Comparison of ENCODE assay signal across 14 cellular contexts in genomic region chr1:31773861-31774260, GRCh38. TPM values are rescaled to one million over a fixed set of nuclear protein-coding genes. Genes with fewer than 3 reads are reported as not detected.
A peak's percentile ranks its signal among the peaks of the same experiment; 100 is the strongest.
DNase-seq lines count a peak whose midpoint lies in the region; ATAC-seq and TF ChIP-seq lines count a peak whose summit lies in the region.
"Had no signal": no experiment of that assay in that cellular context is flagged by ENCODE, and none has a peak within 500 bp of the region (broad histone marks: within the 10 kb centered on the region; RNA-seq: fewer than 3 reads in every experiment).

No MANE protein-coding gene starts in this region.

- H3K27me3 ChIP-seq in CD4-positive, alpha-beta T cell (ENCODE audit: control insufficient read depth, insufficient read depth, low read length), result peaks cover 22% of the 10 kb centered on the region

- no peaks in the 10 kb centered on the region for H3K9me3 Mint-ChIP-seq in activated CD4-positive, alpha-beta memory T cell treated with anti-CD3 and anti-CD28 coated beads for 36 hours
- no peaks in the 10 kb centered on the region for H3K9me3 Mint-ChIP-seq in activated CD4-positive, alpha-beta memory T cell treated with anti-CD3 and anti-CD28 coated beads, Interleukin-2, amount 10 ng/mL, durations not matched to agents 7 days and 5 days
- H3K9me3 Mint-ChIP-seq in CD4-positive, alpha-beta T cell, result no peaks in the 10 kb centered on the region
- H3K9me3 Mint-ChIP-seq in activated T-helper 17 cell treated with anti-CD3 and anti-CD28 coated beads, Interleukin-2, amount 50 U/mL, for 72 hours, result no peaks in the 10 kb centered on the region
- H3K9me3 Mint-ChIP-seq in stimulated activated effector memory CD8-positive, alpha-beta T cell treated with anti-CD3 and anti-CD28 coated beads, Interleukin-12 subunit alpha, Interleukin-12 subunit beta, amount 100 ng/mL, for 72 hours, result no peaks in the 10 kb centered on the region

- peaks cover 52% of the 10 kb centered on the region for H3K4me1 Mint-ChIP-seq in activated CD4-positive, alpha-beta memory T cell treated with anti-CD3 and anti-CD28 coated beads for 36 hours (ENCODE audit: low read depth)
- peaks cover 43% of the 10 kb centered on the region for H3K4me1 Mint-ChIP-seq in activated CD4-positive, alpha-beta memory T cell treated with anti-CD3 and anti-CD28 coated beads, Interleukin-2, amount 10 ng/mL, durations not matched to agents 7 days and 5 days
- peaks cover 42% of the 10 kb centered on the region for H3K4me1 Mint-ChIP-seq in CD4-positive, alpha-beta T cell (ENCODE audit: low read depth)
- peaks cover 35% of the 10 kb centered on the region for H3K4me1 Mint-ChIP-seq in activated T-helper 17 cell treated with anti-CD3 and anti-CD28 coated beads, Interleukin-2, amount 50 U/mL, for 72 hours
- peaks cover 60% of the 10 kb centered on the region for H3K4me1 Mint-ChIP-seq in stimulated activated effector memory CD8-positive, alpha-beta T cell treated with anti-CD3 and anti-CD28 coated beads, Interleukin-12 subunit alpha, Interleukin-12 subunit beta, amount 100 ng/mL, for 72 hours

- intact Hi-C loops in activated CD4-positive, alpha-beta memory T cell treated with anti-CD3 and anti-CD28 coated beads for 36 hours (cut with micrococcal nuclease), result no loop called here
- intact Hi-C loops in CD4-positive, alpha-beta T cell (cut with DNase I, micrococcal nuclease), result no loop called here

- H3K27ac ChIP-seq in CD4-positive, alpha-beta T cell (ENCODE audit: low read depth, low read length), result no peak overlapping the region
- no peak overlapping the region for H3K27ac ChIP-seq in coronary artery
- H3K27ac ChIP-seq: BLaER1 treated with 17β-estradiol and CSF1 and Interleukin-3, amounts not matched to agents 10 nM and 100 nM; GM23248 had no signal

- TF ChIP-seq CTCF in CD4-positive, alpha-beta T cell (IDR thresholded peaks at IDR 0.05), result no peak
- no peak for TF ChIP-seq CTCF in coronary artery (IDR thresholded peaks at IDR 0.05)

- H3K36me3 Mint-ChIP-seq in activated CD4-positive, alpha-beta memory T cell treated with anti-CD3 and anti-CD28 coated beads for 36 hours, result no peaks in the 10 kb centered on the region
- H3K36me3 Mint-ChIP-seq in activated CD4-positive, alpha-beta memory T cell treated with anti-CD3 and anti-CD28 coated beads, Interleukin-2, amount 10 ng/mL, durations not matched to agents 7 days and 5 days (ENCODE audit: low read depth), result no peaks in the 10 kb centered on the region
- H3K36me3 Mint-ChIP-seq in CD4-positive, alpha-beta T cell (ENCODE audit: low read depth), result no peaks in the 10 kb centered on the region
- H3K36me3 Mint-ChIP-seq in activated T-helper 17 cell treated with anti-CD3 and anti-CD28 coated beads, Interleukin-2, amount 50 U/mL, for 72 hours (ENCODE audit: low read depth), result peaks cover 6% of the 10 kb centered on the region
- H3K36me3 Mint-ChIP-seq in stimulated activated effector memory CD8-positive, alpha-beta T cell treated with anti-CD3 and anti-CD28 coated beads, Interleukin-12 subunit alpha, Interleukin-12 subunit beta, amount 100 ng/mL, for 72 hours, result peaks cover 6% of the 10 kb centered on the region
- H3K36me3 Mint-ChIP-seq: CD8-positive, alpha-beta memory T cell had no signal

- H3K27me3 Mint-ChIP-seq in activated CD4-positive, alpha-beta memory T cell treated with anti-CD3 and anti-CD28 coated beads for 36 hours, result peaks cover 28% of the 10 kb centered on the region
- peaks cover 54% of the 10 kb centered on the region for H3K27me3 Mint-ChIP-seq in activated CD4-positive, alpha-beta memory T cell treated with anti-CD3 and anti-CD28 coated beads, Interleukin-2, amount 10 ng/mL, durations not matched to agents 7 days and 5 days
- peaks cover 41% of the 10 kb centered on the region for H3K27me3 Mint-ChIP-seq in CD4-positive, alpha-beta T cell
- H3K27me3 Mint-ChIP-seq in activated T-helper 17 cell treated with anti-CD3 and anti-CD28 coated beads, Interleukin-2, amount 50 U/mL, for 72 hours, result peaks cover 31% of the 10 kb centered on the region

- no peak overlapping the region for H3K27ac Mint-ChIP-seq in activated CD4-positive, alpha-beta memory T cell treated with anti-CD3 and anti-CD28 coated beads for 36 hours
- no peak overlapping the region for H3K27ac Mint-ChIP-seq in activated CD4-positive, alpha-beta memory T cell treated with anti-CD3 and anti-CD28 coated beads, Interleukin-2, amount 10 ng/mL, durations not matched to agents 7 days and 5 days
- H3K27ac Mint-ChIP-seq in CD4-positive, alpha-beta T cell, result no peak overlapping the region
- H3K27ac Mint-ChIP-seq in activated T-helper 17 cell treated with anti-CD3 and anti-CD28 coated beads, Interleukin-2, amount 50 U/mL, for 72 hours, result peak overlapping the region; percentile 53
- H3K27ac Mint-ChIP-seq in stimulated activated effector memory CD8-positive, alpha-beta T cell treated with anti-CD3 and anti-CD28 coated beads, Interleukin-12 subunit alpha, Interleukin-12 subunit beta, amount 100 ng/mL, for 72 hours, result no peak overlapping the region

- peak; percentile 53 for DNase-seq in activated CD4-positive, alpha-beta memory T cell treated with anti-CD3 and anti-CD28 coated beads for 36 hours
- DNase-seq in activated CD4-positive, alpha-beta memory T cell treated with anti-CD3 and anti-CD28 coated beads, Interleukin-2, amount 10 ng/mL, durations not matched to agents 7 days and 5 days, result no peak
- DNase-seq in CD4-positive, alpha-beta T cell, result no peak
- no peak for DNase-seq in stimulated activated effector memory CD8-positive, alpha-beta T cell treated with anti-CD3 and anti-CD28 coated beads, Interleukin-12 subunit alpha, Interleukin-12 subunit beta, amount 100 ng/mL, for 72 hours (ENCODE audit: low spot score in 2 of 2)
- DNase-seq in pons (ENCODE audit: low spot score), result no peak
- DNase-seq in coronary artery (ENCODE audit: low spot score), result no peak
- DNase-seq: 8988T; CD8-positive, alpha-beta memory T cell; COR-L47; GM23248 had no signal

- H3K4me3 ChIP-seq in coronary artery, result no peak overlapping the region
- H3K4me3 ChIP-seq: BLaER1 treated with 17β-estradiol and CSF1 and Interleukin-3, amounts not matched to agents 10 nM and 100 nM; GM23248; HAP-1 had no signal

- CTCF ChIA-PET in activated CD4-positive, alpha-beta memory T cell treated with anti-CD3 and anti-CD28 coated beads for 36 hours (lab: Charles Lee), result interaction anchor here (0.6 kb wide), 1 partner anchor 778 kb away, joined by 3 read pairs; no protein-coding TSS in a partner anchor
- CTCF ChIA-PET in activated CD4-positive, alpha-beta memory T cell treated with anti-CD3 and anti-CD28 coated beads, Interleukin-2, amount 10 ng/mL, durations not matched to agents 7 days and 5 days (lab: Charles Lee), result no interaction called here
- CTCF ChIA-PET in CD4-positive, alpha-beta T cell (lab: Charles Lee), result interaction anchor here (0.7 to 1.4 kb wide), 2 partner anchors 11 to 15 kb away, joined by 3 to 4 read pairs; no protein-coding TSS in a partner anchor

- no peaks in the 10 kb centered on the region for H3K9me3 ChIP-seq in CD4-positive, alpha-beta T cell (ENCODE audit: control insufficient read depth, low read length)
- H3K9me3 ChIP-seq: BLaER1 treated with 17β-estradiol and CSF1 and Interleukin-3, amounts not matched to agents 10 nM and 100 nM; HAP-1 had no signal

- POLR2A ChIA-PET in activated CD4-positive, alpha-beta memory T cell treated with anti-CD3 and anti-CD28 coated beads for 36 hours (lab: Charles Lee), result no interaction called here
- POLR2A ChIA-PET in activated CD4-positive, alpha-beta memory T cell treated with anti-CD3 and anti-CD28 coated beads, Interleukin-2, amount 10 ng/mL, durations not matched to agents 7 days and 5 days (lab: Charles Lee), result no interaction called here
- POLR2A ChIA-PET in CD4-positive, alpha-beta T cell (lab: Charles Lee), result interaction anchor here (0.6 kb wide), 1 partner anchor 136 kb away, joined by 3 read pairs; no protein-coding TSS in a partner anchor

- no peak overlapping the region for H3K4me3 Mint-ChIP-seq in activated CD4-positive, alpha-beta memory T cell treated with anti-CD3 and anti-CD28 coated beads for 36 hours
- H3K4me3 Mint-ChIP-seq in activated CD4-positive, alpha-beta memory T cell treated with anti-CD3 and anti-CD28 coated beads, Interleukin-2, amount 10 ng/mL, durations not matched to agents 7 days and 5 days, result no peak overlapping the region
- H3K4me3 Mint-ChIP-seq in CD4-positive, alpha-beta T cell, result peak overlapping the region; percentile 11
- H3K4me3 Mint-ChIP-seq in activated T-helper 17 cell treated with anti-CD3 and anti-CD28 coated beads, Interleukin-2, amount 50 U/mL, for 72 hours, result peak overlapping the region; percentile 95
- no peak overlapping the region for H3K4me3 Mint-ChIP-seq in stimulated activated effector memory CD8-positive, alpha-beta T cell treated with anti-CD3 and anti-CD28 coated beads, Interleukin-12 subunit alpha, Interleukin-12 subunit beta, amount 100 ng/mL, for 72 hours

- no peak for ATAC-seq in CD4-positive, alpha-beta T cell (ENCODE audit: poor library complexity)
- peak; percentile 16 for ATAC-seq in activated T-helper 17 cell treated with anti-CD3 and anti-CD28 coated beads, Interleukin-2, amount 50 U/mL, for 72 hours (replicated peaks)
- peak; percentile 31 for ATAC-seq in stimulated activated effector memory CD8-positive, alpha-beta T cell treated with anti-CD3 and anti-CD28 coated beads, Interleukin-12 subunit alpha, Interleukin-12 subunit beta, amount 100 ng/mL, for 72 hours
- ATAC-seq: HepG2 had no signal

RNA-seq across cellular contexts. Expression of gene ADGRB2, which starts 9.7 kb away (rescaled TPM):
- 1 to 10 TPM; 1.6 to 1.7 TPM for total RNA-seq in activated CD4-positive, alpha-beta memory T cell treated with anti-CD3 and anti-CD28 coated beads for 36 hours
- under 1 TPM; 0.68 to 0.81 TPM for total RNA-seq in activated CD4-positive, alpha-beta memory T cell treated with anti-CD3 and anti-CD28 coated beads, Interleukin-2, amount 10 ng/mL, durations not matched to agents 7 days and 5 days
- under 1 TPM; 0.39 to 0.71 TPM for total RNA-seq in CD4-positive, alpha-beta T cell
- 1 to 10 TPM in 1 of 2 donors, under 1 TPM in 1; 0.24 to 4.5 TPM for total RNA-seq in activated T-helper 17 cell treated with anti-CD3 and anti-CD28 coated beads, Interleukin-2, amount 50 U/mL, for 72 hours

RNA-seq across cellular contexts. Expression of gene SPOCD1, which starts 42.0 kb away (rescaled TPM):
- total RNA-seq in activated CD4-positive, alpha-beta memory T cell treated with anti-CD3 and anti-CD28 coated beads for 36 hours, result under 1 TPM; 0.73 to 0.78 TPM
- under 1 TPM; 0.08 to 0.15 TPM for total RNA-seq in activated CD4-positive, alpha-beta memory T cell treated with anti-CD3 and anti-CD28 coated beads, Interleukin-2, amount 10 ng/mL, durations not matched to agents 7 days and 5 days
- total RNA-seq in CD4-positive, alpha-beta T cell, result under 1 TPM; 0.11 to 0.27 TPM
- total RNA-seq in activated T-helper 17 cell treated with anti-CD3 and anti-CD28 coated beads, Interleukin-2, amount 50 U/mL, for 72 hours, result 1 to 10 TPM in 1 of 2 donors, under 1 TPM in 1; 0.84 to 1.8 TPM

Comparison
In these comparisons a context has a peak if more than half of its experiments do, and no peak if none do; other contexts are left out.
1. H3K4me3 Mint-ChIP-seq: peak in CD4-positive, alpha-beta T cell (single experiment) and activated T-helper 17 cell treated with anti-CD3 and anti-CD28 coated beads, Interleukin-2, amount 50 U/mL, for 72 hours (single experiment); none in activated CD4-positive, alpha-beta memory T cell treated with anti-CD3 and anti-CD28 coated beads for 36 hours (single experiment), activated CD4-positive, alpha-beta memory T cell treated with anti-CD3 and anti-CD28 coated beads, Interleukin-2, amount 10 ng/mL, durations not matched to agents 7 days and 5 days (single experiment) and stimulated activated effector memory CD8-positive, alpha-beta T cell treated with anti-CD3 and anti-CD28 coated beads, Interleukin-12 subunit alpha, Interleukin-12 subunit beta, amount 100 ng/mL, for 72 hours (single experiment).